ENCODE assay signal across 17 cellular contexts in genomic region chr16:49012961-49013726, GRCh38.
DNase-seq lines count a peak whose midpoint lies in the region; ATAC-seq, FAIRE-seq and TF ChIP-seq lines count a peak whose summit lies in the region.
"Had no signal": no experiment of that assay in that cellular context is flagged by ENCODE, and none has a peak within 500 bp of the region (broad histone marks: within the 10 kb centered on the region; RNA-seq: fewer than 3 reads in every experiment).

No MANE protein-coding gene starts in this region.

- ATAC-seq in HepG2 (no peak), HG02588 (IDR thresholded peaks at IDR 0.05; ENCODE audit: unreplicated experiment) (no peak), GM21529 (IDR thresholded peaks at IDR 0.05; ENCODE audit: unreplicated experiment) (no peak)
- ATAC-seq: activated CD4-positive, alpha-beta T cell treated with anti-CD3 and anti-CD28 coated beads for 36 hours; activated T-cell treated with anti-CD3 and anti-CD28 coated beads, Interleukin-2, amount 50 U/mL, for 72 hours; effector memory CD8-positive, alpha-beta T cell; stimulated activated naive CD8-positive, alpha-beta T cell treated with anti-CD3 and anti-CD28 coated beads, Interleukin-15, amount 100 ng/mL, for 72 hours had no signal

- no peaks in the 10 kb centered on the region for H3K9me3 ChIP-seq in HepG2 (ENCODE audit: low read length)
- H3K9me3 ChIP-seq in uterus: no peaks in the 10 kb centered on the region

- no peaks in the 10 kb centered on the region for H3K79me2 ChIP-seq in HepG2 (ENCODE audit: insufficient read depth, low read length)

- in situ Hi-C loops in HepG2 (cut with HindIII; ENCODE audit: extremely low pct_ligation_motif_present, low pct_unique_long_range_greater_than_20kb): no loop called here

- H3K27me3 ChIP-seq in HepG2 (ENCODE audit: control insufficient read depth in 1 of 2, insufficient read depth in 2 of 2, low read length in 2 of 2): peaks cover 0 to 2% of the 10 kb centered on the region in 2 experiments; a peak in 1 of 5 replicates
- no peaks in the 10 kb centered on the region for H3K27me3 ChIP-seq in uterus

- no peak overlapping the region for H3K4me3 ChIP-seq in HepG2 (replicated peaks in 1 of 3; ENCODE audit: insufficient read depth in 1 of 3, low read depth in 2 of 3, low read length in 3 of 3)
- H3K4me3 ChIP-seq in uterus: no peak overlapping the region

- H3K9ac ChIP-seq in HepG2 (ENCODE audit: insufficient read depth, low read depth, low read length): no peak overlapping the region

- CTCF ChIA-PET in HepG2 (lab: Yijun Ruan, JAX; ENCODE audit: low intra/inter-chr PET ratio, low total read pairs): no interaction called here

- no peak overlapping the region for H3K4me2 ChIP-seq in HepG2 (ENCODE audit: low read depth, low read length)

- no TSS peak for BruUV-seq in HepG2 (replicated peaks; lab: Mats Ljungman, UMichigan)

- DNase-seq in NCI-H2029 treated with DMSO at 0.1 percent for 48 hours (lab: John Stamatoyannopoulos, UW) (peak; percentile 49), cerebellar cortex (ENCODE audit: low spot score) (peak; percentile 98), HepG2 (ENCODE audit: low spot score) (no peak), uterus (peak; percentile 41 to 58), putamen (ENCODE audit: low spot score) (no peak)
- DNase-seq: activated CD4-positive, alpha-beta T cell treated with anti-CD3 and anti-CD28 coated beads for 36 hours; activated T-cell treated with anti-CD3 and anti-CD28 coated beads, Interleukin-2, amount 50 U/mL, for 72 hours; CD4-positive, alpha-beta T cell; effector memory CD8-positive, alpha-beta T cell; kidney glomerular epithelial cell; stimulated activated naive CD8-positive, alpha-beta T cell treated with anti-CD3 and anti-CD28 coated beads, Interleukin-15, amount 100 ng/mL, for 72 hours; T-helper 2 cell had no signal

- H3K36me3 ChIP-seq in HepG2 (replicated peaks in 1 of 2; ENCODE audit: control insufficient read depth in 1 of 2, insufficient read depth in 2 of 2, low read length in 2 of 2): no peaks in the 10 kb centered on the region
- H3K36me3 ChIP-seq in uterus: no peaks in the 10 kb centered on the region

- TF ChIP-seq EP300 in HepG2 (IDR thresholded peaks at IDR 0.05; ENCODE audit: low read depth in 2 of 2, low read length in 2 of 2): no peak
- no peak for TF ChIP-seq EP300 in HepG2 (CRISPR knock-in tag; IDR thresholded peaks at IDR 0.05; ENCODE audit: borderline replicate concordance)

- TF ChIP-seq POLR2A in HepG2 (IDR thresholded peaks at IDR 0.05; ENCODE audit: insufficient read depth in 1 of 2, low read depth in 2 of 2, low read length in 2 of 2) (no peak), uterus (IDR thresholded peaks at IDR 0.05) (no peak)

- POLR2A ChIA-PET in HepG2 (lab: Yijun Ruan, JAX): no interaction called here

- H3K27ac ChIP-seq in HepG2 (ENCODE audit: extremely low read length, insufficient read depth, low read length) (no peak overlapping the region), uterus (no peak overlapping the region)
- H3K27ac ChIP-seq: HL-60, RWPE1 had no signal

- intact Hi-C loops in HepG2 (cut with micrococcal nuclease; ENCODE audit: unreplicated experiment) (no loop called here), uterus (cut with DNase I; ENCODE audit: low total_unique reads) (no loop called here)

- no peak for TF ChIP-seq CTCF in HepG2 (CRISPR knock-in tag; IDR thresholded peaks at IDR 0.05)
- no peak for TF ChIP-seq CTCF in uterus (IDR thresholded peaks at IDR 0.05)

- no peak overlapping the region for H2AFZ ChIP-seq in HepG2 (ENCODE audit: low read length)

- 35% methylated on average over 21 of the region's 21 CpGs for WGBS in HepG2 (ENCODE audit: low lambda C conversion rate)

- H3K4me1 ChIP-seq in HepG2 (ENCODE audit: insufficient read depth, low read length) (no peaks in the 10 kb centered on the region), uterus (peaks cover 0 to 15% of the 10 kb centered on the region in 2 donors)

- no peaks in the 10 kb centered on the region for H4K20me1 ChIP-seq in HepG2 (ENCODE audit: insufficient read depth, low read length)

- TF ChIP-seq RAD21 in HepG2 (CRISPR knock-in tag; IDR thresholded peaks at IDR 0.05): no peak

- FAIRE-seq in HepG2 (lab: Jason Lieb, UNC): no peak
- FAIRE-seq: GM18507 had no signal

TF ChIP-seq in HepG2, 621 proteins besides CTCF, POLR2A, EP300 and RAD21:
- TF ChIP-seq MAFK (conservative IDR thresholded peaks at IDR 0.05 in 1 of 2, IDR thresholded peaks at IDR 0.05 in 1 of 2; ENCODE audit: low read length in 2 of 2) (peak; percentile 11 to 33; a peak in 1 of 4 replicates), ZNF142 (CRISPR knock-in tag; IDR thresholded peaks at IDR 0.05) (no peak)

Comparison
In these comparisons a context has a peak if more than half of its experiments do, and no peak if none do; other contexts are left out.
1. DNase-seq: peak in NCI-H2029 treated with DMSO at 0.1 percent for 48 hours (single experiment), cerebellar cortex (single experiment) and uterus (2 of 2); none in HepG2 (single experiment) and putamen (single experiment).